ENCODE assay signal across 18 cellular contexts in the genomic region with DNA sequence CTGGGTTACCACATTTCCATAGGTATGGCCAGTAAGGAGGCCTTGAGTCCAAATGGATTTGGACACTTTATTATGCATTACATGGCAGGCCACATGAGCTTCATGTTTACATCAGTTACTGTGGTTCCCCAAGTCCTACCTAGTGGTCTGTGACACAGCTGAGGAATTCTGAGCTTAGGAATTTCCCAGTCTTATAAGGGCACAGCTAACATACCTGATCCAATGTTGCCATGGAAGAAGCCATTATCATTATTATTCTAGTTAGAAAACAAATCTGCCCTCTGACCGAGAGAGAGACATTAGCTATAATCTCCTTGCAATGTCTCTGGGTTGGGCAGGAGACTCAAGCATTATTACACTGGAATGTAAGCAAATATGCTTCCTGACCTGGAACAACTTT.
DNase-seq lines count a peak whose midpoint lies in the region; ATAC-seq and TF ChIP-seq lines count a peak whose summit lies in the region.
"Had no signal": no experiment of that assay in that cellular context is flagged by ENCODE, and none has a peak within 500 bp of the region (broad histone marks: within the 10 kb centered on the region; RNA-seq: fewer than 3 reads in every experiment).

No MANE protein-coding gene starts in this region.

- BruUV-seq in Caco-2 (replicated peaks; lab: Mats Ljungman, UMichigan) = no TSS peak

- H3K4me3 ChIP-seq in Caco-2 (ENCODE audit: low read depth, low read length) = no peak overlapping the region
- H3K4me3 ChIP-seq in hepatocyte = no peak overlapping the region
- H3K4me3 ChIP-seq: HAP-1 had no signal

- no peaks in the 10 kb centered on the region for H3K79me2 ChIP-seq in hepatocyte

- H3K27me3 ChIP-seq in Caco-2 (replicated peaks; ENCODE audit: control insufficient read depth, insufficient read depth, low read length) (no peaks in the 10 kb centered on the region), hepatocyte (no peaks in the 10 kb centered on the region)

- no peaks in the 10 kb centered on the region for H3K36me3 ChIP-seq in Caco-2 (ENCODE audit: control insufficient read depth, insufficient read depth, low read length)
- no peaks in the 10 kb centered on the region for H3K36me3 ChIP-seq in hepatocyte (replicated peaks; ENCODE audit: insufficient read depth, low read depth)
- H3K36me3 ChIP-seq: HAP-1 had no signal

- H3K9me3 Mint-ChIP-seq in Caco-2 (ENCODE audit: unreplicated experiment) = no peaks in the 10 kb centered on the region
- no peaks in the 10 kb centered on the region for H3K9me3 Mint-ChIP-seq in activated T-helper 1 cell treated with anti-CD3 and anti-CD28 coated beads, Interleukin-12 subunit alpha, Interleukin-12 subunit beta, Interleukin-2, Interleukin-4 antibody, amounts not matched to agents 30 ng/mL and 10 ng/mL and 1 ng/mL, durations not matched to agents 14 hours and 24 hours and 36 hours

- H3K4me1 ChIP-seq in Caco-2 = no peaks in the 10 kb centered on the region
- H3K4me1 ChIP-seq in hepatocyte (ENCODE audit: insufficient read depth) = no peaks in the 10 kb centered on the region
- H3K4me1 ChIP-seq: HAP-1 had no signal

- no peaks in the 10 kb centered on the region for H3K27me3 Mint-ChIP-seq in Caco-2 (ENCODE audit: insufficient read depth, unreplicated experiment)
- H3K27me3 Mint-ChIP-seq in activated T-helper 1 cell treated with anti-CD3 and anti-CD28 coated beads, Interleukin-12 subunit alpha, Interleukin-12 subunit beta, Interleukin-2, Interleukin-4 antibody, amounts not matched to agents 30 ng/mL and 10 ng/mL and 1 ng/mL, durations not matched to agents 14 hours and 24 hours and 36 hours (ENCODE audit: insufficient read depth) = no peaks in the 10 kb centered on the region
- H3K27me3 Mint-ChIP-seq: CD4-positive, alpha-beta memory T cell had no signal

- no peak for TF ChIP-seq CTCF in Caco-2 (IDR thresholded peaks at IDR 0.05; ENCODE audit: insufficient read depth in 1 of 2, low read depth in 1 of 2, low read length in 1 of 2, severe bottlenecking in 1 of 2, unreplicated experiment in 1 of 2)
- TF ChIP-seq CTCF in hepatocyte (IDR thresholded peaks at IDR 0.05; ENCODE audit: poor library complexity) = no peak

- peak overlapping the region; percentile 22 for H3K27ac Mint-ChIP-seq in Caco-2 (ENCODE audit: unreplicated experiment)
- no peak overlapping the region for H3K27ac Mint-ChIP-seq in activated T-helper 1 cell treated with anti-CD3 and anti-CD28 coated beads, Interleukin-12 subunit alpha, Interleukin-12 subunit beta, Interleukin-2, Interleukin-4 antibody, amounts not matched to agents 30 ng/mL and 10 ng/mL and 1 ng/mL, durations not matched to agents 14 hours and 24 hours and 36 hours
- H3K27ac Mint-ChIP-seq: CD4-positive, alpha-beta memory T cell; HFFc6 had no signal

- no peaks in the 10 kb centered on the region for H3K4me1 Mint-ChIP-seq in Caco-2 (ENCODE audit: low read depth, unreplicated experiment)
- no peaks in the 10 kb centered on the region for H3K4me1 Mint-ChIP-seq in activated T-helper 1 cell treated with anti-CD3 and anti-CD28 coated beads, Interleukin-12 subunit alpha, Interleukin-12 subunit beta, Interleukin-2, Interleukin-4 antibody, amounts not matched to agents 30 ng/mL and 10 ng/mL and 1 ng/mL, durations not matched to agents 14 hours and 24 hours and 36 hours (ENCODE audit: low read depth)
- H3K4me1 Mint-ChIP-seq: CD4-positive, alpha-beta memory T cell had no signal

- no peaks in the 10 kb centered on the region for H3K9me2 ChIP-seq in hepatocyte (replicated peaks; ENCODE audit: insufficient read depth)

- no peaks in the 10 kb centered on the region for H4K20me1 ChIP-seq in hepatocyte (ENCODE audit: insufficient read depth, poor library complexity, severe bottlenecking)

- DNase-seq in Caco-2 (peak in 1 of 2 experiments; percentile 17), hepatocyte (ENCODE audit: low spot score) (no peak), left kidney (ENCODE audit: low read depth, low spot score) (peak; percentile 31), renal cortical epithelial cell (ENCODE audit: low read depth) (peak; percentile 2), DMS153 treated with DMSO at 0.1 percent for 48 hours (lab: John Stamatoyannopoulos, UW; ENCODE audit: unreplicated experiment) (no peak), 8988T (no peak)
- no peak for DNase-seq in activated T-helper 1 cell treated with anti-CD3 and anti-CD28 coated beads, Interleukin-12 subunit alpha, Interleukin-12 subunit beta, Interleukin-2, Interleukin-4 antibody, amounts not matched to agents 30 ng/mL and 10 ng/mL and 1 ng/mL, durations not matched to agents 14 hours and 24 hours and 36 hours (ENCODE audit: low spot score)
- DNase-seq: C1 segment of cervical spinal cord; CD4-positive, alpha-beta memory T cell; COR-L47; DMS 273 treated with DMSO at 0.1 percent for 48 hours; DMS53; DMS79 treated with DMSO at 0.1 percent for 48 hours; GF-D8; GOT3; HFFc6 had no signal

- H3K27ac ChIP-seq in hepatocyte = peak overlapping the region; percentile 51

- intact Hi-C loops in Caco-2 (cut with micrococcal nuclease; ENCODE audit: unreplicated experiment) = no loop called here
- intact Hi-C loops in activated T-helper 1 cell treated with anti-CD3 and anti-CD28 coated beads, Interleukin-12 subunit alpha, Interleukin-12 subunit beta, Interleukin-2, Interleukin-4 antibody, amounts not matched to agents 30 ng/mL and 10 ng/mL and 1 ng/mL, durations not matched to agents 14 hours and 24 hours and 36 hours (cut with micrococcal nuclease) = no loop called here

- 33% methylated on average over 1 of the region's 1 CpG for WGBS in hepatocyte (ENCODE audit: low lambda C conversion rate, missing lambda C conversion rate)

- H3K4me3 Mint-ChIP-seq in Caco-2 (ENCODE audit: unreplicated experiment) = no peak overlapping the region
- H3K4me3 Mint-ChIP-seq in activated T-helper 1 cell treated with anti-CD3 and anti-CD28 coated beads, Interleukin-12 subunit alpha, Interleukin-12 subunit beta, Interleukin-2, Interleukin-4 antibody, amounts not matched to agents 30 ng/mL and 10 ng/mL and 1 ng/mL, durations not matched to agents 14 hours and 24 hours and 36 hours = no peak overlapping the region
- H3K4me3 Mint-ChIP-seq: CD4-positive, alpha-beta memory T cell; HFFc6 had no signal

- POLR2A ChIA-PET in Caco-2 (lab: Charles Lee) = no interaction called here

- ATAC-seq in GM21619 (IDR thresholded peaks at IDR 0.05; ENCODE audit: unreplicated experiment) = no peak

- H3K9me3 ChIP-seq in Caco-2 (no peaks in the 10 kb centered on the region), hepatocyte (ENCODE audit: low read depth) (no peaks in the 10 kb centered on the region)
- H3K9me3 ChIP-seq: HAP-1 had no signal

- CTCF ChIA-PET in Caco-2 (lab: Charles Lee) = interaction anchor here (1.0 kb wide), 1 partner anchor 9 kb away, joined by 8 read pairs; no protein-coding TSS in a partner anchor

- no peaks in the 10 kb centered on the region for H3K36me3 Mint-ChIP-seq in Caco-2 (ENCODE audit: insufficient read depth, unreplicated experiment)
- no peaks in the 10 kb centered on the region for H3K36me3 Mint-ChIP-seq in activated T-helper 1 cell treated with anti-CD3 and anti-CD28 coated beads, Interleukin-12 subunit alpha, Interleukin-12 subunit beta, Interleukin-2, Interleukin-4 antibody, amounts not matched to agents 30 ng/mL and 10 ng/mL and 1 ng/mL, durations not matched to agents 14 hours and 24 hours and 36 hours (ENCODE audit: low read depth)
- H3K36me3 Mint-ChIP-seq: CD4-positive, alpha-beta memory T cell had no signal

- no peak overlapping the region for H3K4me2 ChIP-seq in hepatocyte

- no peak overlapping the region for H2AFZ ChIP-seq in hepatocyte

Comparison
In these comparisons a context has a peak if more than half of its experiments do, and no peak if none do; other contexts are left out.
1. DNase-seq: peak in left kidney (single experiment) and renal cortical epithelial cell (single experiment); none in hepatocyte (single experiment), DMS153 treated with DMSO at 0.1 percent for 48 hours (single experiment), 8988T (single experiment) and activated T-helper 1 cell treated with anti-CD3 and anti-CD28 coated beads, Interleukin-12 subunit alpha, Interleukin-12 subunit beta, Interleukin-2, Interleukin-4 antibody, amounts not matched to agents 30 ng/mL and 10 ng/mL and 1 ng/mL, durations not matched to agents 14 hours and 24 hours and 36 hours (single experiment).